14 cellular contexts compared by ENCODE assay signal in genomic region chr1:237685553-237685952, GRCh38.
"Had no signal": no experiment of that assay in that cellular context is flagged by ENCODE, and none has a peak within 500 bp of the region (broad histone marks: within the 10 kb centered on the region; RNA-seq: fewer than 3 reads in every experiment).

No MANE protein-coding gene starts in this region.

- H3K9me3 ChIP-seq: gastrocnemius medialis, neutrophil, stomach had no signal

- H3K27me3 ChIP-seq: gastrocnemius medialis, neutrophil, stomach had no signal

- H3K4me3 Mint-ChIP-seq: naive thymus-derived CD8-positive, alpha-beta T cell; type B pancreatic cell had no signal

- FAIRE-seq: endometrium, urothelium cell line had no signal

- H3K36me3 ChIP-seq: gastrocnemius medialis, neutrophil, stomach had no signal

- H3K4me1 ChIP-seq: gastrocnemius medialis, stomach had no signal

- H3K4me1 Mint-ChIP-seq: naive thymus-derived CD8-positive, alpha-beta T cell had no signal

- H3K27me3 Mint-ChIP-seq: naive thymus-derived CD8-positive, alpha-beta T cell; type B pancreatic cell had no signal

- H3K4me3 ChIP-seq: gastrocnemius medialis, stomach had no signal

- H3K27ac Mint-ChIP-seq: naive thymus-derived CD8-positive, alpha-beta T cell; type B pancreatic cell had no signal

- DNase-seq: effector memory CD4-positive, alpha-beta T cell; gastrocnemius medialis; mammary epithelial cell; naive thymus-derived CD8-positive, alpha-beta T cell; stimulated activated CD4-positive, alpha-beta T cell treated with anti-CD3 and anti-CD28 coated beads, Interleukin-2, amount 100 ng/mL, for 24 hours; stimulated activated naive CD4-positive, alpha-beta T cell; stomach; substantia nigra had no signal

- H3K36me3 Mint-ChIP-seq: naive thymus-derived CD8-positive, alpha-beta T cell; type B pancreatic cell had no signal

- H3K9me3 Mint-ChIP-seq: type B pancreatic cell had no signal

- H3K27ac ChIP-seq: gastrocnemius medialis, neutrophil, stomach had no signal

- ATAC-seq: esophagus mucosa; gastrocnemius medialis; naive thymus-derived CD8-positive, alpha-beta T cell; sciatic nerve had no signal
